ENCODE assay signal across 12 cellular contexts in the genomic region with DNA sequence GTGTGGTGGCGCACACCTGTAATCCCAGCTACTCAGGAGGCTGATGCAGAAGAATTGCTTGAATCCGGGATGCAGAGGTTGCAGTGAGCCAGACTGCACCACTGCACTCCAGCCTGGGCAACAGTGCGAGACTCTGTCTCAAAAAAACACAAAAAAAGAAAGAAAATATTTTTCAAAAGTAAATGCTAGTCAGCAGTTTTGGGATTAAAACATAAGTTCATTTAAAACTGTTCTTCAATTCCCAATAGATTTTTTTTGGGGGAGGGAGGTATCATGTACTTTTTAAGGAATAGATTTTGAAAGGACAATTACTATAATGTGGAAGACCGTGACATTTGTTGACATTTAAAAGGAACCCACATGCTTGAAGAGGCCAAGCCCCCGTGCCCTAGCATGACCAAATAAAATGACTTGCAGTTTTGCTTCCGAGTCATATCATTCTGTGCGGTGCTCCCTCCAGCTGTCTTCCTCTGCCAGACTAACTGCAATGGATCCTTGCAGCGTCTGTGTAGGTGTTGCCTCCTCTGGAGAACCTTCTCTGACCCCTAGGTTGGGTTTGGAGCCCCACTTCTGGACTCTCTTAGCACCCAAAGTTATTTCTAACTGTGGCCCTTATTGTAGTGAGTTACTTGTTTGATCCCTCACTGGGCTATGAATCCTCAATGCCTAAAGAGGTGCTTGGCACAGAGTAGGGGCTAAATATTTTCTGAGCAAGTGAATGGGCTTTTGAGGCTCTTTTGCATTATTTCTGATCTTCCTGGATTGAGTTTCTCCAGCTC.
"Had no signal": no experiment of that assay in that cellular context is flagged by ENCODE, and none has a peak within 500 bp of the region (broad histone marks: within the 10 kb centered on the region; RNA-seq: fewer than 3 reads in every experiment).

No MANE protein-coding gene starts in this region.

- H3K4me3 Mint-ChIP-seq: activated CD4-positive, alpha-beta memory T cell treated with anti-CD3 and anti-CD28 coated beads for 36 hours; mesothelial cell of epicardium; T-cell had no signal

- H3K36me3 ChIP-seq: ascending aorta, transverse colon had no signal

- H3K27me3 ChIP-seq: ascending aorta, transverse colon had no signal

- H3K27ac ChIP-seq: ascending aorta, parathyroid adenoma, transverse colon had no signal

- H3K4me3 ChIP-seq: ascending aorta, transverse colon had no signal

- DNase-seq: activated CD4-positive, alpha-beta memory T cell treated with anti-CD3 and anti-CD28 coated beads for 36 hours; activated CD4-positive, CD25-positive, alpha-beta regulatory T cell treated with anti-CD3 and anti-CD28 coated beads, Interleukin-2, amount 50 U/mL, for 72 hours; activated CD8-positive, alpha-beta memory T cell treated with anti-CD3 and anti-CD28 coated beads, Interleukin-2, amount 50 U/mL, for 48 hours; kidney; retina; small intestine; substantia nigra; T-cell; transverse colon had no signal

- H3K27ac Mint-ChIP-seq: activated CD4-positive, alpha-beta memory T cell treated with anti-CD3 and anti-CD28 coated beads for 36 hours; mesothelial cell of epicardium; T-cell had no signal

- H3K9me3 ChIP-seq: ascending aorta, transverse colon had no signal

- H3K9me3 Mint-ChIP-seq: activated CD4-positive, alpha-beta memory T cell treated with anti-CD3 and anti-CD28 coated beads for 36 hours; mesothelial cell of epicardium; T-cell had no signal

- ATAC-seq: T-cell had no signal
